In genomic region chr2:27889774-27890145, GRCh38 we compare ENCODE assay signal across 8 cellular contexts. TPM values are rescaled to one million over a fixed set of nuclear protein-coding genes. Genes with fewer than 3 reads are reported as not detected.
DNase-seq lines count a peak whose midpoint lies in the region; FAIRE-seq and TF ChIP-seq lines count a peak whose summit lies in the region.

No MANE protein-coding gene starts in this region.

- H3K4me3 ChIP-seq in Peyer's patch, result peak overlapping the region; percentile 61 to 80 (median 78)
- H3K4me3 ChIP-seq in endodermal cell (ENCODE audit: low read length), result peak overlapping the region; percentile 94

- DNase-seq in NCI-H345 (lab: John Stamatoyannopoulos, UW) (peak; percentile 46), NCI-H345 treated with DMSO at 0.1 percent for 48 hours (lab: John Stamatoyannopoulos, UW; ENCODE audit: unreplicated experiment) (no peak), Peyer's patch (peak in 1 of 3 donors; percentile 51), endodermal cell (no peak), nephron progenitor cell (no peak), HTR-8/SVneo (ENCODE audit: insufficient read length, low spot score) (no peak), GM12892 (ENCODE audit: insufficient read length) (no peak), RKO (ENCODE audit: low spot score) (no peak)

- FAIRE-seq in HTR-8/SVneo (lab: Jason Lieb, UNC) (no peak), GM12892 (lab: Jason Lieb, UNC) (no peak)

- H3K9me3 Mint-ChIP-seq in endodermal cell (no peaks in the 10 kb centered on the region), nephron progenitor cell (no peaks in the 10 kb centered on the region)

- no peaks in the 10 kb centered on the region for H3K27me3 ChIP-seq in Peyer's patch
- no peaks in the 10 kb centered on the region for H3K27me3 ChIP-seq in endodermal cell (ENCODE audit: control insufficient read depth, insufficient read depth, low read length, poor library complexity, severe bottlenecking)

- H3K4me1 ChIP-seq in Peyer's patch, result peaks cover 3 to 17% (median 3%) of the 10 kb centered on the region in 4 donors
- no peaks in the 10 kb centered on the region for H3K4me1 ChIP-seq in endodermal cell (ENCODE audit: control insufficient read depth, insufficient read depth, low read length)

- peak overlapping the region; percentile 69 for H3K9ac ChIP-seq in endodermal cell (ENCODE audit: extremely low read depth, low read length, poor library complexity, severe bottlenecking)

- no peaks in the 10 kb centered on the region for H3K36me3 Mint-ChIP-seq in endodermal cell (ENCODE audit: low read depth)
- peaks cover 9% of the 10 kb centered on the region for H3K36me3 Mint-ChIP-seq in nephron progenitor cell (ENCODE audit: low read depth)

- H3K27ac ChIP-seq in Peyer's patch, result peak overlapping the region; percentile 87 to 98 (median 94)
- H3K27ac ChIP-seq in endodermal cell (ENCODE audit: low read depth, low read length), result no peak overlapping the region

- H3K27ac Mint-ChIP-seq in endodermal cell (peak overlapping the region; percentile 99), nephron progenitor cell (peak overlapping the region; percentile 100)

- no peaks in the 10 kb centered on the region for H3K36me3 ChIP-seq in Peyer's patch
- no peaks in the 10 kb centered on the region for H3K36me3 ChIP-seq in endodermal cell (ENCODE audit: control insufficient read depth, insufficient read depth, low read length)

- H3K9me3 ChIP-seq in Peyer's patch (no peaks in the 10 kb centered on the region), endodermal cell (ENCODE audit: control insufficient read depth, low read length) (no peaks in the 10 kb centered on the region)

- TF ChIP-seq CTCF in Peyer's patch (IDR thresholded peaks at IDR 0.05) (no peak), endodermal cell (conservative IDR thresholded peaks at IDR 0.05) (no peak), nephron progenitor cell (IDR thresholded peaks at IDR 0.05) (no peak)

- H3K4me3 Mint-ChIP-seq in endodermal cell (peak overlapping the region; percentile 98), nephron progenitor cell (peak overlapping the region; percentile 98)

- H3K4me1 Mint-ChIP-seq in endodermal cell, result peaks cover 5% of the 10 kb centered on the region
- H3K4me1 Mint-ChIP-seq in nephron progenitor cell, result peaks cover 38% of the 10 kb centered on the region

- H3K27me3 Mint-ChIP-seq in endodermal cell (ENCODE audit: insufficient read depth) (no peaks in the 10 kb centered on the region), nephron progenitor cell (ENCODE audit: low read depth, poor library complexity) (no peaks in the 10 kb centered on the region)

- WGBS in endodermal cell (ENCODE audit: insufficient coverage in 1 of 2, insufficient read length in 1 of 2), 2 experiments, result 0 to 19% methylated on average over 2 to 10 of the region's 10 CpGs

- TF ChIP-seq POLR2A in Peyer's patch (IDR thresholded peaks at IDR 0.05) (no peak), GM12892 (IDR thresholded peaks at IDR 0.05; ENCODE audit: low read depth, low read length) (no peak)

RNA-seq across cellular contexts. Expression of gene RBKS, which starts 0.4 kb away (rescaled TPM):
- total RNA-seq in Peyer's patch (10 to 100 TPM in 3 of 4 donors, not detected in 1; 26.1 to 35.4 (median 33.1) TPM), endodermal cell (1 to 10 TPM; 4.4 to 4.9 TPM)
- 1.6 TPM for polyA plus RNA-seq in endodermal cell (2013, experiment 1 of 2)
- polyA plus RNA-seq in endodermal cell (2013, experiment 2 of 2), result 1.2 TPM
- 1.4 TPM for polyA plus RNA-seq in GM12892 (2012; ENCODE audit: missing spikeins)

RNA-seq across cellular contexts. Expression of gene BABAM2, which starts 0.8 kb away (rescaled TPM):
- total RNA-seq in Peyer's patch, result 10 to 100 TPM; 35.0 to 70.5 (median 51.5) TPM
- 10 to 100 TPM; 36.4 to 40.9 TPM for total RNA-seq in endodermal cell
- 29.7 TPM for polyA plus RNA-seq in endodermal cell (2013, experiment 1 of 2)
- 28.5 TPM for polyA plus RNA-seq in endodermal cell (2013, experiment 2 of 2)
- 31.4 TPM for polyA plus RNA-seq in GM12892 (2012; ENCODE audit: missing spikeins)
